1 cellular context compared by ENCODE assay signal in the genomic region with DNA sequence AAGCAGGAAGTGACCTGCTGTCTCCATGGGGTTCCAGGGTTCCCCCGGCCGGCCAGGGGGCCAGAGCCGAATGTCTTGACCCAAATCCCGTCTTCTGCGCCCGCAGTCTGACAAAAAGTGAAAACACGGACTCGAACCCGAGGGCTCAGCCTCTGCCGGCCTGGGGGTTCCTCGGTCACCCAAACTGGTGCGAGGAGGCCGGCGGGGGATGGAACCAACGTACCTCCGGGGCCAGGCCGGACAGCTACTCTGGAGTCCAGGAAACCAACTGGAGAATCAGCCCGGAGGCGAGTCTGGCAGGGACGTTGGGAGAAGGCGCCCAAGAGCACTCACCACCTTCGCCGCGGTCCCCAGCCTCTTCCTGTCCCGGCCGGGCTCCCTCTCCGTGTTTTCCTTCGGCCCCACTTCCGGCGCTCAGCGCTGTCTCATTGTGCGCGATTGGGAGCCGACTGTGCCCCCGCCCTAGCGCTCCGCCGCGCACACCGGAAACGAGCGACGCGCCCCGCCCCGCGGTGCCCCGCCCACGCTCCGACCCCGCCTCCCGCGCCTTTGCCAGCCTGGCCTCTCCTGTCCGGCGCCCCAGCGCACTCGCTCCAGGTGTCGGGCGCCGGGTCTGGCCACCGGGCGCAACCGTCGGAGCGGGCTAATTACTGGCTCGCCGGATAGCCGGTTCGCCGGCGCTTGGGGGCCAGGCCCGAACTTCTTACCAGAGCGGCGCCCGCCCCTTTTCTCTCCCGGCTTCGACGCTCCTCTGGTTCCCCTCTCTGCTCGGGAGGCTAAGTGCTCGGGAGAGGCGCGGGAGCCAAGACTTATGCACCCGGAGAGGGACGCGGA.
TF ChIP-seq lines count a peak whose summit lies in the region.

A gene with protein sequence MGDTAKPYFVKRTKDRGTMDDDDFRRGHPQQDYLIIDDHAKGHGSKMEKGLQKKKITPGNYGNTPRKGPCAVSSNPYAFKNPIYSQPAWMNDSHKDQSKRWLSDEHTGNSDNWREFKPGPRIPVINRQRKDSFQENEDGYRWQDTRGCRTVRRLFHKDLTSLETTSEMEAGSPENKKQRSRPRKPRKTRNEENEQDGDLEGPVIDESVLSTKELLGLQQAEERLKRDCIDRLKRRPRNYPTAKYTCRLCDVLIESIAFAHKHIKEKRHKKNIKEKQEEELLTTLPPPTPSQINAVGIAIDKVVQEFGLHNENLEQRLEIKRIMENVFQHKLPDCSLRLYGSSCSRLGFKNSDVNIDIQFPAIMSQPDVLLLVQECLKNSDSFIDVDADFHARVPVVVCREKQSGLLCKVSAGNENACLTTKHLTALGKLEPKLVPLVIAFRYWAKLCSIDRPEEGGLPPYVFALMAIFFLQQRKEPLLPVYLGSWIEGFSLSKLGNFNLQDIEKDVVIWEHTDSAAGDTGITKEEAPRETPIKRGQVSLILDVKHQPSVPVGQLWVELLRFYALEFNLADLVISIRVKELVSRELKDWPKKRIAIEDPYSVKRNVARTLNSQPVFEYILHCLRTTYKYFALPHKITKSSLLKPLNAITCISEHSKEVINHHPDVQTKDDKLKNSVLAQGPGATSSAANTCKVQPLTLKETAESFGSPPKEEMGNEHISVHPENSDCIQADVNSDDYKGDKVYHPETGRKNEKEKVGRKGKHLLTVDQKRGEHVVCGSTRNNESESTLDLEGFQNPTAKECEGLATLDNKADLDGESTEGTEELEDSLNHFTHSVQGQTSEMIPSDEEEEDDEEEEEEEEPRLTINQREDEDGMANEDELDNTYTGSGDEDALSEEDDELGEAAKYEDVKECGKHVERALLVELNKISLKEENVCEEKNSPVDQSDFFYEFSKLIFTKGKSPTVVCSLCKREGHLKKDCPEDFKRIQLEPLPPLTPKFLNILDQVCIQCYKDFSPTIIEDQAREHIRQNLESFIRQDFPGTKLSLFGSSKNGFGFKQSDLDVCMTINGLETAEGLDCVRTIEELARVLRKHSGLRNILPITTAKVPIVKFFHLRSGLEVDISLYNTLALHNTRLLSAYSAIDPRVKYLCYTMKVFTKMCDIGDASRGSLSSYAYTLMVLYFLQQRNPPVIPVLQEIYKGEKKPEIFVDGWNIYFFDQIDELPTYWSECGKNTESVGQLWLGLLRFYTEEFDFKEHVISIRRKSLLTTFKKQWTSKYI (N-terminal part only) (minus strand): TSS at position 363 of the 834 bp plus-strand sequence. CDS start 1,211 bp downstream, outside the sequence.

TF ChIP-seq in K562, 482 proteins besides CTCF, POLR2A, EP300 and RAD21 (continued from another document and continues in another):
- TF ChIP-seq, protein P1, sequence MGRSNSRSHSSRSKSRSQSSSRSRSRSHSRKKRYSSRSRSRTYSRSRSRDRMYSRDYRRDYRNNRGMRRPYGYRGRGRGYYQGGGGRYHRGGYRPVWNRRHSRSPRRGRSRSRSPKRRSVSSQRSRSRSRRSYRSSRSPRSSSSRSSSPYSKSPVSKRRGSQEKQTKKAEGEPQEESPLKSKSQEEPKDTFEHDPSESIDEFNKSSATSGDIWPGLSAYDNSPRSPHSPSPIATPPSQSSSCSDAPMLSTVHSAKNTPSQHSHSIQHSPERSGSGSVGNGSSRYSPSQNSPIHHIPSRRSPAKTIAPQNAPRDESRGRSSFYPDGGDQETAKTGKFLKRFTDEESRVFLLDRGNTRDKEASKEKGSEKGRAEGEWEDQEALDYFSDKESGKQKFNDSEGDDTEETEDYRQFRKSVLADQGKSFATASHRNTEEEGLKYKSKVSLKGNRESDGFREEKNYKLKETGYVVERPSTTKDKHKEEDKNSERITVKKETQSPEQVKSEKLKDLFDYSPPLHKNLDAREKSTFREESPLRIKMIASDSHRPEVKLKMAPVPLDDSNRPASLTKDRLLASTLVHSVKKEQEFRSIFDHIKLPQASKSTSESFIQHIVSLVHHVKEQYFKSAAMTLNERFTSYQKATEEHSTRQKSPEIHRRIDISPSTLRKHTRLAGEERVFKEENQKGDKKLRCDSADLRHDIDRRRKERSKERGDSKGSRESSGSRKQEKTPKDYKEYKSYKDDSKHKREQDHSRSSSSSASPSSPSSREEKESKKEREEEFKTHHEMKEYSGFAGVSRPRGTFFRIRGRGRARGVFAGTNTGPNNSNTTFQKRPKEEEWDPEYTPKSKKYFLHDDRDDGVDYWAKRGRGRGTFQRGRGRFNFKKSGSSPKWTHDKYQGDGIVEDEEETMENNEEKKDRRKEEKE (IDR thresholded peaks at IDR 0.05; ENCODE audit: borderline replicate concordance in 1 of 2, control insufficient read depth in 1 of 2, low read depth in 2 of 2, low read length in 1 of 2) = 0 out of 4 replicates have a peak, but pooled peaks of 1 of the 2 experiments have one; percentile 66
- peak; percentile 54; the same call in 1 of the 2 replicates for TF ChIP-seq RB1 (IDR thresholded peaks at IDR 0.05; ENCODE audit: low read depth)
- TF ChIP-seq NFIC (IDR thresholded peaks at IDR 0.05) = no peak
- TF ChIP-seq, protein P2, sequence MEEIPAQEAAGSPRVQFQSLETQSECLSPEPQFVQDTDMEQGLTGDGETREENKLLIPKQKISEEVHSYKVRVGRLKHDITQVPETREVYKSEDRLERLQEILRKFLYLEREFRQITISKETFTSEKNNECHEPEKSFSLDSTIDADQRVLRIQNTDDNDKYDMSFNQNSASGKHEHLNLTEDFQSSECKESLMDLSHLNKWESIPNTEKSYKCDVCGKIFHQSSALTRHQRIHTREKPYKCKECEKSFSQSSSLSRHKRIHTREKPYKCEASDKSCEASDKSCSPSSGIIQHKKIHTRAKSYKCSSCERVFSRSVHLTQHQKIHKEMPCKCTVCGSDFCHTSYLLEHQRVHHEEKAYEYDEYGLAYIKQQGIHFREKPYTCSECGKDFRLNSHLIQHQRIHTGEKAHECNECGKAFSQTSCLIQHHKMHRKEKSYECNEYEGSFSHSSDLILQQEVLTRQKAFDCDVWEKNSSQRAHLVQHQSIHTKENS (CRISPR knock-in tag; IDR thresholded peaks at IDR 0.05) = no peak
- TF ChIP-seq, protein P3, sequence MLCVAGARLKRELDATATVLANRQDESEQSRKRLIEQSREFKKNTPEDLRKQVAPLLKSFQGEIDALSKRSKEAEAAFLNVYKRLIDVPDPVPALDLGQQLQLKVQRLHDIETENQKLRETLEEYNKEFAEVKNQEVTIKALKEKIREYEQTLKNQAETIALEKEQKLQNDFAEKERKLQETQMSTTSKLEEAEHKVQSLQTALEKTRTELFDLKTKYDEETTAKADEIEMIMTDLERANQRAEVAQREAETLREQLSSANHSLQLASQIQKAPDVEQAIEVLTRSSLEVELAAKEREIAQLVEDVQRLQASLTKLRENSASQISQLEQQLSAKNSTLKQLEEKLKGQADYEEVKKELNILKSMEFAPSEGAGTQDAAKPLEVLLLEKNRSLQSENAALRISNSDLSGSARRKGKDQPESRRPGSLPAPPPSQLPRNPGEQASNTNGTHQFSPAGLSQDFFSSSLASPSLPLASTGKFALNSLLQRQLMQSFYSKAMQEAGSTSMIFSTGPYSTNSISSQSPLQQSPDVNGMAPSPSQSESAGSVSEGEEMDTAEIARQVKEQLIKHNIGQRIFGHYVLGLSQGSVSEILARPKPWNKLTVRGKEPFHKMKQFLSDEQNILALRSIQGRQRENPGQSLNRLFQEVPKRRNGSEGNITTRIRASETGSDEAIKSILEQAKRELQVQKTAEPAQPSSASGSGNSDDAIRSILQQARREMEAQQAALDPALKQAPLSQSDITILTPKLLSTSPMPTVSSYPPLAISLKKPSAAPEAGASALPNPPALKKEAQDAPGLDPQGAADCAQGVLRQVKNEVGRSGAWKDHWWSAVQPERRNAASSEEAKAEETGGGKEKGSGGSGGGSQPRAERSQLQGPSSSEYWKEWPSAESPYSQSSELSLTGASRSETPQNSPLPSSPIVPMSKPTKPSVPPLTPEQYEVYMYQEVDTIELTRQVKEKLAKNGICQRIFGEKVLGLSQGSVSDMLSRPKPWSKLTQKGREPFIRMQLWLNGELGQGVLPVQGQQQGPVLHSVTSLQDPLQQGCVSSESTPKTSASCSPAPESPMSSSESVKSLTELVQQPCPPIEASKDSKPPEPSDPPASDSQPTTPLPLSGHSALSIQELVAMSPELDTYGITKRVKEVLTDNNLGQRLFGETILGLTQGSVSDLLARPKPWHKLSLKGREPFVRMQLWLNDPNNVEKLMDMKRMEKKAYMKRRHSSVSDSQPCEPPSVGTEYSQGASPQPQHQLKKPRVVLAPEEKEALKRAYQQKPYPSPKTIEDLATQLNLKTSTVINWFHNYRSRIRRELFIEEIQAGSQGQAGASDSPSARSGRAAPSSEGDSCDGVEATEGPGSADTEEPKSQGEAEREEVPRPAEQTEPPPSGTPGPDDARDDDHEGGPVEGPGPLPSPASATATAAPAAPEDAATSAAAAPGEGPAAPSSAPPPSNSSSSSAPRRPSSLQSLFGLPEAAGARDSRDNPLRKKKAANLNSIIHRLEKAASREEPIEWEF (CRISPR knock-in tag; IDR thresholded peaks at IDR 0.05) = no peak
- peak; percentile 95 for TF ChIP-seq CREM (IDR thresholded peaks at IDR 0.05; ENCODE audit: low read depth)
- TF ChIP-seq ZNF133 (CRISPR knock-in tag; IDR thresholded peaks at IDR 0.05) = no peak
- peak in 1 of 2 experiments; percentile 31; a peak in 2 of 4 replicates for TF ChIP-seq SIX5 (IDR thresholded peaks at IDR 0.05; ENCODE audit: borderline replicate concordance in 1 of 2, insufficient read depth in 1 of 2, low read depth in 1 of 2, low read length in 2 of 2)
- TF ChIP-seq ZNF79 (CRISPR knock-in tag; IDR thresholded peaks at IDR 0.05; ENCODE audit: low read depth) = no peak
- peak; percentile 29; the same call in 1 of the 2 replicates for TF ChIP-seq CC2D1A (IDR thresholded peaks at IDR 0.05)
- peak; percentile 8 for TF ChIP-seq MEIS2 (IDR thresholded peaks at IDR 0.05; ENCODE audit: partially characterized antibody)
- TF ChIP-seq, protein P4, sequence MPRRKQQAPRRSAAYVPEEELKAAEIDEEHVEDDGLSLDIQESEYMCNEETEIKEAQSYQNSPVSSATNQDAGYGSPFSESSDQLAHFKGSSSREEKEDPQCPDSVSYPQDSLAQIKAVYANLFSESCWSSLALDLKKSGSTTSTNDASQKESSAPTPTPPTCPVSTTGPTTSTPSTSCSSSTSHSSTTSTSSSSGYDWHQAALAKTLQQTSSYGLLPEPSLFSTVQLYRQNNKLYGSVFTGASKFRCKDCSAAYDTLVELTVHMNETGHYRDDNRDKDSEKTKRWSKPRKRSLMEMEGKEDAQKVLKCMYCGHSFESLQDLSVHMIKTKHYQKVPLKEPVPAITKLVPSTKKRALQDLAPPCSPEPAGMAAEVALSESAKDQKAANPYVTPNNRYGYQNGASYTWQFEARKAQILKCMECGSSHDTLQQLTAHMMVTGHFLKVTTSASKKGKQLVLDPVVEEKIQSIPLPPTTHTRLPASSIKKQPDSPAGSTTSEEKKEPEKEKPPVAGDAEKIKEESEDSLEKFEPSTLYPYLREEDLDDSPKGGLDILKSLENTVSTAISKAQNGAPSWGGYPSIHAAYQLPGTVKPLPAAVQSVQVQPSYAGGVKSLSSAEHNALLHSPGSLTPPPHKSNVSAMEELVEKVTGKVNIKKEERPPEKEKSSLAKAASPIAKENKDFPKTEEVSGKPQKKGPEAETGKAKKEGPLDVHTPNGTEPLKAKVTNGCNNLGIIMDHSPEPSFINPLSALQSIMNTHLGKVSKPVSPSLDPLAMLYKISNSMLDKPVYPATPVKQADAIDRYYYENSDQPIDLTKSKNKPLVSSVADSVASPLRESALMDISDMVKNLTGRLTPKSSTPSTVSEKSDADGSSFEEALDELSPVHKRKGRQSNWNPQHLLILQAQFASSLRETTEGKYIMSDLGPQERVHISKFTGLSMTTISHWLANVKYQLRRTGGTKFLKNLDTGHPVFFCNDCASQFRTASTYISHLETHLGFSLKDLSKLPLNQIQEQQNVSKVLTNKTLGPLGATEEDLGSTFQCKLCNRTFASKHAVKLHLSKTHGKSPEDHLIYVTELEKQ (CRISPR knock-in tag; IDR thresholded peaks at IDR 0.05) = no peak
- 0 out of 2 replicates have a peak, but pooled peaks have one; percentile 41 for TF ChIP-seq ERF (CRISPR knock-in tag; IDR thresholded peaks at IDR 0.05)
- TF ChIP-seq HMGN3 (IDR thresholded peaks at IDR 0.05; ENCODE audit: borderline replicate concordance, extremely low read depth, insufficient read length, low read depth, low read length) = peak; percentile 51
- no peak for TF ChIP-seq NR2C2 (CRISPR knock-in tag; IDR thresholded peaks at IDR 0.05)
- peak; percentile 68 for TF ChIP-seq NR2C2 (tag; IDR thresholded peaks at IDR 0.05)
- TF ChIP-seq ZNF384 (IDR thresholded peaks at IDR 0.05; ENCODE audit: low read depth, low read length) = no peak
- no peak for TF ChIP-seq MEF2D (tag; conservative IDR thresholded peaks at IDR 0.05; ENCODE audit: low read depth)
- TF ChIP-seq, protein P5, sequence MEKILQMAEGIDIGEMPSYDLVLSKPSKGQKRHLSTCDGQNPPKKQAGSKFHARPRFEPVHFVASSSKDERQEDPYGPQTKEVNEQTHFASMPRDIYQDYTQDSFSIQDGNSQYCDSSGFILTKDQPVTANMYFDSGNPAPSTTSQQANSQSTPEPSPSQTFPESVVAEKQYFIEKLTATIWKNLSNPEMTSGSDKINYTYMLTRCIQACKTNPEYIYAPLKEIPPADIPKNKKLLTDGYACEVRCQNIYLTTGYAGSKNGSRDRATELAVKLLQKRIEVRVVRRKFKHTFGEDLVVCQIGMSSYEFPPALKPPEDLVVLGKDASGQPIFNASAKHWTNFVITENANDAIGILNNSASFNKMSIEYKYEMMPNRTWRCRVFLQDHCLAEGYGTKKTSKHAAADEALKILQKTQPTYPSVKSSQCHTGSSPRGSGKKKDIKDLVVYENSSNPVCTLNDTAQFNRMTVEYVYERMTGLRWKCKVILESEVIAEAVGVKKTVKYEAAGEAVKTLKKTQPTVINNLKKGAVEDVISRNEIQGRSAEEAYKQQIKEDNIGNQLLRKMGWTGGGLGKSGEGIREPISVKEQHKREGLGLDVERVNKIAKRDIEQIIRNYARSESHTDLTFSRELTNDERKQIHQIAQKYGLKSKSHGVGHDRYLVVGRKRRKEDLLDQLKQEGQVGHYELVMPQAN (IDR thresholded peaks at IDR 0.05; ENCODE audit: borderline replicate concordance) = peak; percentile 60; the same call in 1 of the 2 replicates
- no peak for TF ChIP-seq PRPF4 (IDR thresholded peaks at IDR 0.05; ENCODE audit: insufficient read depth, low read depth, low read length, poor library complexity, severe bottlenecking)
- no peak for TF ChIP-seq ILF3 (IDR thresholded peaks at IDR 0.05; ENCODE audit: borderline replicate concordance)
- TF ChIP-seq NCOA1 (IDR thresholded peaks at IDR 0.05; ENCODE audit: low read depth) = peak; percentile 78
- no peak for TF ChIP-seq MIER1 (IDR thresholded peaks at IDR 0.05; ENCODE audit: low read depth)
- no peak for TF ChIP-seq CSDE1 (IDR thresholded peaks at IDR 0.05)
- TF ChIP-seq EWSR1 (IDR thresholded peaks at IDR 0.05; ENCODE audit: borderline replicate concordance, low read depth, partially characterized antibody) = no peak
- TF ChIP-seq HMG20B (CRISPR knock-in tag; IDR thresholded peaks at IDR 0.05) = no peak
- TF ChIP-seq, protein P6, sequence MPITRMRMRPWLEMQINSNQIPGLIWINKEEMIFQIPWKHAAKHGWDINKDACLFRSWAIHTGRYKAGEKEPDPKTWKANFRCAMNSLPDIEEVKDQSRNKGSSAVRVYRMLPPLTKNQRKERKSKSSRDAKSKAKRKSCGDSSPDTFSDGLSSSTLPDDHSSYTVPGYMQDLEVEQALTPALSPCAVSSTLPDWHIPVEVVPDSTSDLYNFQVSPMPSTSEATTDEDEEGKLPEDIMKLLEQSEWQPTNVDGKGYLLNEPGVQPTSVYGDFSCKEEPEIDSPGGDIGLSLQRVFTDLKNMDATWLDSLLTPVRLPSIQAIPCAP (CRISPR knock-in tag; IDR thresholded peaks at IDR 0.05; ENCODE audit: borderline replicate concordance) = no peak
- no peak for TF ChIP-seq HMG20A (CRISPR knock-in tag; conservative IDR thresholded peaks at IDR 0.05)
- TF ChIP-seq HDAC2 (IDR thresholded peaks at IDR 0.05) = 0 out of 2 replicates have a peak, but pooled peaks have one; percentile 1
- TF ChIP-seq NR2C1 (IDR thresholded peaks at IDR 0.05) = no peak
- no peak for TF ChIP-seq NR2C1 (tag; IDR thresholded peaks at IDR 0.05)
- peak; percentile 25 for TF ChIP-seq BRD9 (IDR thresholded peaks at IDR 0.05; ENCODE audit: low read depth, partially characterized antibody)
- TF ChIP-seq CTBP1 (IDR thresholded peaks at IDR 0.05; ENCODE audit: borderline replicate concordance) = peak; percentile 63; the same call in 1 of the 2 replicates
- peak; percentile 43 to 59; a peak in 3 of 4 replicates for TF ChIP-seq FOXK2 (conservative IDR thresholded peaks at IDR 0.05 in 1 of 2, IDR thresholded peaks at IDR 0.05 in 1 of 2; ENCODE audit: low read depth in 2 of 2)
